32 cellular contexts compared by ENCODE assay signal in the genomic region with DNA sequence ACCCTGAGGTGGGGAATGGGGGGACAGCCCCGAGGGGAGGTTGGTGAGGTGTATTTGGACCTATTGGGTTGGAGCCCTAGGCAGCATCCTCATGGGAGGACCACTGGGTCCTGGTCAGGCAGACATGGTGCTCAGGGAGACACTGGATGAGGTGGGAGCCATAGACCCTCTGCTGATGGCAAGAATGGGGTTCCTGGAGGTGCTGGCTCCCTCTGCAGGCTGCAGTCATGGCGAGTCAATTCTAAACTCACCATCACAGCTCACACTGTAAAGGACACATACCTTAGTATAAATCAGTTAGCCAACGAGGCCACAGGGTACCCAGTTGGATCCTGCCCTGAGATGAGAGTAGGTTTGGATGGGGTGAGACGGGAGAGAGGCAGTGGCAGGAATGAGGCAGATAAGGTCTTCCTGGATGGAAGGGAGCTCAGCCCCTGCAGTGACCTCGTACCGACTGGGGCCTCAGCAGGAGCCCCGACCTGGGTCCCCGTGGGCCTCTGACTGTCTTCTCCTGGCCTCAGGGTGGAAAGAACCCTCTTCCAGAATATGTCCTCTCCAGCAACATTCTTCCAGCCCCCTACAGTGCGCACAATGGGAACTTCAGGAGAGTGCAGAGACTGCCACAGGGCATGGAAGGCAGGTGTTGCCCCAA. TPM values are rescaled to one million over a fixed set of nuclear protein-coding genes. Genes with fewer than 3 reads are reported as not detected.
DNase-seq lines count a peak whose midpoint lies in the region; ATAC-seq, FAIRE-seq and TF ChIP-seq lines count a peak whose summit lies in the region.
"Had no signal": no experiment of that assay in that cellular context is flagged by ENCODE, and none has a peak within 500 bp of the region (broad histone marks: within the 10 kb centered on the region; RNA-seq: fewer than 3 reads in every experiment).

No MANE protein-coding gene starts in this region.

- no peak for FAIRE-seq in GM12892 (lab: Jason Lieb, UNC)
- FAIRE-seq: astrocyte, HTR-8/SVneo, islet of Langerhans, RCC 7860, urothelium cell line had no signal

- no peaks in the 10 kb centered on the region for H3K36me3 ChIP-seq in Karpas-422 (ENCODE audit: insufficient read depth, low read length)
- H3K36me3 ChIP-seq: BLaER1 treated with 17β-estradiol and CSF1 and Interleukin-3, amounts not matched to agents 10 nM and 100 nM; HAP-1; left lung; SJSA1 had no signal

- CTCF ChIA-PET in WTC11 (lab: Charles Lee) = interaction anchor here (0.7 to 2.3 kb wide), 3 partner anchors 48 to 96 kb away, joined by 3 to 9 read pairs (median 4); no protein-coding TSS in a partner anchor

- DNase-seq in Karpas-422 = peak; percentile 67
- no peak for DNase-seq in WTC11 (ENCODE audit: low spot score)
- no peak for DNase-seq in stimulated activated effector memory CD8-positive, alpha-beta T cell treated with anti-CD3 and anti-CD28 coated beads, Interleukin-12 subunit alpha, Interleukin-12 subunit beta, amount 100 ng/mL, for 72 hours (ENCODE audit: low spot score in 2 of 2)
- no peak for DNase-seq in RPMI8226
- DNase-seq in GM12892 (ENCODE audit: insufficient read length) = no peak
- no peak for DNase-seq in DMS153 (lab: John Stamatoyannopoulos, UW)
- DNase-seq: activated CD8-positive, alpha-beta T cell treated with anti-CD3 and anti-CD28 coated beads for 36 hours; activated effector memory CD4-positive, alpha-beta T cell treated with anti-CD3 and anti-CD28 coated beads, Interleukin-2, amount 50 U/mL, for 16 hours; COR-L47; dermis blood vessel endothelial cell; left lung; NCI-H146; NCI-H510A treated with DMSO at 0.1 percent for 48 hours; NK-92 treated with Interleukin-12 subunit alpha and Interleukin-12 subunit beta, amount 100 ng/mL, for 24 hours; right cardiac atrium; stimulated activated CD4-positive, alpha-beta T cell treated with anti-CD3 and anti-CD28 coated beads, Interleukin-4, amount 100 ng/mL, for 24 hours; T-cell had no signal

- no peaks in the 10 kb centered on the region for H4K20me1 ChIP-seq in Karpas-422 (ENCODE audit: insufficient read depth, low read depth, low read length)
- H4K20me1 ChIP-seq: BLaER1 treated with 17β-estradiol and CSF1 and Interleukin-3, amounts not matched to agents 10 nM and 100 nM had no signal

- TF ChIP-seq CTCF in GM12873 (IDR thresholded peaks at IDR 0.05; ENCODE audit: insufficient read depth, low read depth, low read length, missing control alignments) (peak; percentile 20), WTC11 (IDR thresholded peaks at IDR 0.05) (no peak)

- no peak overlapping the region for H3K4me2 ChIP-seq in Karpas-422 (ENCODE audit: low read depth, low read length, poor library complexity, severe bottlenecking)
- H3K4me2 ChIP-seq: BLaER1 treated with 17β-estradiol and CSF1 and Interleukin-3, amounts not matched to agents 10 nM and 100 nM; KMS-11 had no signal

- H3K9me2 ChIP-seq in Karpas-422 (replicated peaks; ENCODE audit: insufficient read depth, low read length) = no peaks in the 10 kb centered on the region

- no peaks in the 10 kb centered on the region for H3K79me2 ChIP-seq in Karpas-422 (ENCODE audit: low read length)

- H3K9ac ChIP-seq in Karpas-422 (ENCODE audit: low read length) = no peak overlapping the region
- H3K9ac ChIP-seq: BLaER1 treated with 17β-estradiol and CSF1 and Interleukin-3, amounts not matched to agents 10 nM and 100 nM; KMS-11 had no signal

- H3K4me1 ChIP-seq in Karpas-422 (ENCODE audit: low read length) = no peaks in the 10 kb centered on the region
- H3K4me1 ChIP-seq: BLaER1 treated with 17β-estradiol and CSF1 and Interleukin-3, amounts not matched to agents 10 nM and 100 nM; HAP-1; left lung; SJSA1 had no signal

- TF ChIP-seq POLR2A in GM12892 (IDR thresholded peaks at IDR 0.05; ENCODE audit: low read depth, low read length) = no peak

- ATAC-seq in WTC11 = peak; percentile 65
- ATAC-seq in stimulated activated effector memory CD8-positive, alpha-beta T cell treated with anti-CD3 and anti-CD28 coated beads, Interleukin-12 subunit alpha, Interleukin-12 subunit beta, amount 100 ng/mL, for 72 hours = peak; percentile 29
- ATAC-seq: activated CD8-positive, alpha-beta T cell treated with anti-CD3 and anti-CD28 coated beads for 36 hours; left lung; right cardiac atrium; stimulated activated memory B cell treated with anti-CD40 and anti-IgM and Interleukin-4, amounts not matched to agents 10 μg/mL and 1 μg/mL and 100 μg/mL, for 72 hours had no signal

- no peak overlapping the region for H3K27ac ChIP-seq in Karpas-422 (ENCODE audit: low read length)
- H3K27ac ChIP-seq: BLaER1 treated with 17β-estradiol and CSF1 and Interleukin-3, amounts not matched to agents 10 nM and 100 nM; KMS-11; left lung; SJSA1 had no signal

- H3K4me3 ChIP-seq in Karpas-422 (ENCODE audit: low read length) = no peak overlapping the region
- H3K4me3 ChIP-seq: BLaER1 treated with 17β-estradiol and CSF1 and Interleukin-3, amounts not matched to agents 10 nM and 100 nM; HAP-1; left lung; SJSA1 had no signal

- H3K4me1 Mint-ChIP-seq in WTC11 = no peaks in the 10 kb centered on the region
- no peaks in the 10 kb centered on the region for H3K4me1 Mint-ChIP-seq in stimulated activated effector memory CD8-positive, alpha-beta T cell treated with anti-CD3 and anti-CD28 coated beads, Interleukin-12 subunit alpha, Interleukin-12 subunit beta, amount 100 ng/mL, for 72 hours
- H3K4me1 Mint-ChIP-seq: stimulated activated memory B cell treated with anti-CD40 and anti-IgM and Interleukin-4, amounts not matched to agents 10 μg/mL and 1 μg/mL and 100 μg/mL, for 72 hours; T-cell had no signal

- peaks cover 71% of the 10 kb centered on the region for H3K9me3 Mint-ChIP-seq in WTC11
- H3K9me3 Mint-ChIP-seq in stimulated activated effector memory CD8-positive, alpha-beta T cell treated with anti-CD3 and anti-CD28 coated beads, Interleukin-12 subunit alpha, Interleukin-12 subunit beta, amount 100 ng/mL, for 72 hours = no peaks in the 10 kb centered on the region
- H3K9me3 Mint-ChIP-seq: stimulated activated memory B cell treated with anti-CD40 and anti-IgM and Interleukin-4, amounts not matched to agents 10 μg/mL and 1 μg/mL and 100 μg/mL, for 72 hours had no signal

- no peaks in the 10 kb centered on the region for H3K27me3 ChIP-seq in Karpas-422 (ENCODE audit: low read length)
- H3K27me3 ChIP-seq: BLaER1 treated with 17β-estradiol and CSF1 and Interleukin-3, amounts not matched to agents 10 nM and 100 nM; SJSA1 had no signal

- no peak overlapping the region for H2AFZ ChIP-seq in Karpas-422 (ENCODE audit: low read length)

- peaks cover 34% of the 10 kb centered on the region for H3K36me3 Mint-ChIP-seq in WTC11
- H3K36me3 Mint-ChIP-seq in stimulated activated effector memory CD8-positive, alpha-beta T cell treated with anti-CD3 and anti-CD28 coated beads, Interleukin-12 subunit alpha, Interleukin-12 subunit beta, amount 100 ng/mL, for 72 hours = no peaks in the 10 kb centered on the region
- H3K36me3 Mint-ChIP-seq: stimulated activated memory B cell treated with anti-CD40 and anti-IgM and Interleukin-4, amounts not matched to agents 10 μg/mL and 1 μg/mL and 100 μg/mL, for 72 hours; T-cell had no signal

- H3K27me3 Mint-ChIP-seq in WTC11 (ENCODE audit: low read depth) = peaks cover 62% of the 10 kb centered on the region

- no peak overlapping the region for H3K27ac Mint-ChIP-seq in WTC11
- no peak overlapping the region for H3K27ac Mint-ChIP-seq in stimulated activated effector memory CD8-positive, alpha-beta T cell treated with anti-CD3 and anti-CD28 coated beads, Interleukin-12 subunit alpha, Interleukin-12 subunit beta, amount 100 ng/mL, for 72 hours
- H3K27ac Mint-ChIP-seq: activated CD8-positive, alpha-beta T cell treated with anti-CD3 and anti-CD28 coated beads for 36 hours; stimulated activated memory B cell treated with anti-CD40 and anti-IgM and Interleukin-4, amounts not matched to agents 10 μg/mL and 1 μg/mL and 100 μg/mL, for 72 hours; T-cell had no signal

- no peaks in the 10 kb centered on the region for H3K9me3 ChIP-seq in Karpas-422 (ENCODE audit: low read length)
- H3K9me3 ChIP-seq: HAP-1, SJSA1 had no signal

- POLR2A ChIA-PET in WTC11 (lab: Charles Lee) = interaction anchor here (0.6 kb wide), 1 partner anchor 170 kb away, joined by 3 read pairs; no protein-coding TSS in a partner anchor

- H3K4me3 Mint-ChIP-seq in WTC11 = no peak overlapping the region
- H3K4me3 Mint-ChIP-seq in stimulated activated effector memory CD8-positive, alpha-beta T cell treated with anti-CD3 and anti-CD28 coated beads, Interleukin-12 subunit alpha, Interleukin-12 subunit beta, amount 100 ng/mL, for 72 hours = no peak overlapping the region
- H3K4me3 Mint-ChIP-seq: activated CD8-positive, alpha-beta T cell treated with anti-CD3 and anti-CD28 coated beads for 36 hours; stimulated activated memory B cell treated with anti-CD40 and anti-IgM and Interleukin-4, amounts not matched to agents 10 μg/mL and 1 μg/mL and 100 μg/mL, for 72 hours; T-cell had no signal

TF ChIP-seq in WTC11, 78 proteins besides CTCF, POLR2A, EP300 and RAD21 (continues in another document):
- TF ChIP-seq, protein P1, sequence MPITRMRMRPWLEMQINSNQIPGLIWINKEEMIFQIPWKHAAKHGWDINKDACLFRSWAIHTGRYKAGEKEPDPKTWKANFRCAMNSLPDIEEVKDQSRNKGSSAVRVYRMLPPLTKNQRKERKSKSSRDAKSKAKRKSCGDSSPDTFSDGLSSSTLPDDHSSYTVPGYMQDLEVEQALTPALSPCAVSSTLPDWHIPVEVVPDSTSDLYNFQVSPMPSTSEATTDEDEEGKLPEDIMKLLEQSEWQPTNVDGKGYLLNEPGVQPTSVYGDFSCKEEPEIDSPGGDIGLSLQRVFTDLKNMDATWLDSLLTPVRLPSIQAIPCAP (CRISPR knock-in tag; IDR thresholded peaks at IDR 0.05) = no peak
- TF ChIP-seq TEAD1 (CRISPR knock-in tag; IDR thresholded peaks at IDR 0.05) (no peak), SMAD4 (CRISPR knock-in tag; IDR thresholded peaks at IDR 0.05) (no peak), MXD4 (CRISPR knock-in tag; IDR thresholded peaks at IDR 0.05; ENCODE audit: borderline replicate concordance) (no peak)
- TF ChIP-seq, protein P2, sequence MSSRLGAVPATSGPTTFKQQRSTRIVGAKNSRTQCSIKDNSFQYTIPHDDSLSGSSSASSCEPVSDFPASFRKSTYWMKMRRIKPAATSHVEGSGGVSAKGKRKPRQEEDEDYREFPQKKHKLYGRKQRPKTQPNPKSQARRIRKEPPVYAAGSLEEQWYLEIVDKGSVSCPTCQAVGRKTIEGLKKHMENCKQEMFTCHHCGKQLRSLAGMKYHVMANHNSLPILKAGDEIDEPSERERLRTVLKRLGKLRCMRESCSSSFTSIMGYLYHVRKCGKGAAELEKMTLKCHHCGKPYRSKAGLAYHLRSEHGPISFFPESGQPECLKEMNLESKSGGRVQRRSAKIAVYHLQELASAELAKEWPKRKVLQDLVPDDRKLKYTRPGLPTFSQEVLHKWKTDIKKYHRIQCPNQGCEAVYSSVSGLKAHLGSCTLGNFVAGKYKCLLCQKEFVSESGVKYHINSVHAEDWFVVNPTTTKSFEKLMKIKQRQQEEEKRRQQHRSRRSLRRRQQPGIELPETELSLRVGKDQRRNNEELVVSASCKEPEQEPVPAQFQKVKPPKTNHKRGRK (CRISPR knock-in tag; IDR thresholded peaks at IDR 0.05; ENCODE audit: borderline replicate concordance) = no peak

RNA-seq across cellular contexts. Expression of a gene that starts 1.7 kb away (rescaled TPM):
- 0.11 TPM in 1 of 2 replicates, not detected in the other for total RNA-seq in Karpas-422 (2014; rRNA removed; shearing (Covaris generic); ENCODE audit: low replicate concordance)
- total RNA-seq in WTC11 (2021) = 0.09 to 0.16 TPM in 2 of 3 replicates, not detected in the other
- polyA plus RNA-seq in GM12892 (2012; ENCODE audit: missing spikeins) = not detected
- total RNA-seq: activated CD8-positive, alpha-beta T cell treated with anti-CD3 and anti-CD28 coated beads for 36 hours; astrocyte; cardiac septum; Daoy; dermis blood vessel endothelial cell; left lung; mesenteric fat pad; myocyte; right cardiac atrium; SJSA1 had no signal
- polyA plus RNA-seq: right cardiac atrium had no signal
